9 cellular contexts compared by ENCODE assay signal in the genomic region with DNA sequence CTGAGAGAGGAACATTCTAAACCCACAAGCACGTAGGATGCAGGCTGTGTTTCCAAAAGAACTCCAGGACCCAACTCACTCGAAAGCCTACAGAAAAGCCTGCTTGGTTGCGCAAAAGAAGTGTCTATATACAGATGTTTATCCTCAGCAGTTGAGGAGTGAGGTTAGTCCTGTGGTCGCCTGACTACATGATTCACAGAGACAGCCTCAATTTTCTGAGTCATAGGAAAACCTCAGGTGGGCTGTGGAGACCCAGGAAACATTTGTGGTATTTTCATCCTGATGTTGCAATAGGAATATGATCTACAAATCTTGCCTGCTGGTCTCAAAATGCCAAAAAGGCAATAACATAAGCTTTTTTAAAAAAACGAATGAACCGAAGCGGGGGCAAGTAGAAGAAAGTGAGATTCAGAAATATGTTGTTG.
DNase-seq lines count a peak whose midpoint lies in the region; ATAC-seq and TF ChIP-seq lines count a peak whose summit lies in the region.
"Had no signal": no experiment of that assay in that cellular context is flagged by ENCODE, and none has a peak within 500 bp of the region (broad histone marks: within the 10 kb centered on the region; RNA-seq: fewer than 3 reads in every experiment).

No MANE protein-coding gene starts in this region.

- peaks cover 19% of the 10 kb centered on the region for H3K4me1 Mint-ChIP-seq in activated naive CD8-positive, alpha-beta T cell treated with anti-CD3 and anti-CD28 coated beads for 36 hours
- H3K4me1 Mint-ChIP-seq in osteocyte (ENCODE audit: unreplicated experiment), result peaks cover 30% of the 10 kb centered on the region

- no peaks in the 10 kb centered on the region for H3K9me3 ChIP-seq in esophagus muscularis mucosa

- no peak for TF ChIP-seq EP300 in esophagus muscularis mucosa (IDR thresholded peaks at IDR 0.05)

- peak overlapping the region; percentile 6 for H3K27ac Mint-ChIP-seq in activated naive CD8-positive, alpha-beta T cell treated with anti-CD3 and anti-CD28 coated beads for 36 hours
- peak overlapping the region; percentile 35 for H3K27ac Mint-ChIP-seq in osteocyte (ENCODE audit: unreplicated experiment)
- H3K27ac Mint-ChIP-seq: IgD-negative memory B cell had no signal

- no peak for TF ChIP-seq POLR2A in esophagus muscularis mucosa (IDR thresholded peaks at IDR 0.05; ENCODE audit: low read depth)

- DNase-seq in activated naive CD8-positive, alpha-beta T cell treated with anti-CD3 and anti-CD28 coated beads for 36 hours, result peak; percentile 61
- DNase-seq in osteocyte (ENCODE audit: extremely low spot score, unreplicated experiment) (no peak), GM20000 (ENCODE audit: low spot score) (no peak), mesenteric fat pad (ENCODE audit: low spot score) (no peak), esophagus muscularis mucosa (ENCODE audit: extremely low spot score) (no peak)

- no peak overlapping the region for H3K4me3 ChIP-seq in esophagus muscularis mucosa

- peaks cover 7% of the 10 kb centered on the region for H3K9me3 Mint-ChIP-seq in activated naive CD8-positive, alpha-beta T cell treated with anti-CD3 and anti-CD28 coated beads for 36 hours
- H3K9me3 Mint-ChIP-seq in osteocyte (ENCODE audit: unreplicated experiment), result no peaks in the 10 kb centered on the region
- H3K9me3 Mint-ChIP-seq: IgD-negative memory B cell had no signal

- ATAC-seq in GM18519 (IDR thresholded peaks at IDR 0.05; ENCODE audit: low FRiP score, unreplicated experiment), result peak; percentile 36
- ATAC-seq in HG03469 (IDR thresholded peaks at IDR 0.05; ENCODE audit: unreplicated experiment), result peak; percentile 40
- ATAC-seq in GM19035 (IDR thresholded peaks at IDR 0.05; ENCODE audit: unreplicated experiment), result no peak

- no peaks in the 10 kb centered on the region for H3K36me3 Mint-ChIP-seq in activated naive CD8-positive, alpha-beta T cell treated with anti-CD3 and anti-CD28 coated beads for 36 hours
- H3K36me3 Mint-ChIP-seq in osteocyte (ENCODE audit: unreplicated experiment), result no peaks in the 10 kb centered on the region

- peaks cover 0 to 15% (median 6%) of the 10 kb centered on the region in 4 donors for H3K4me1 ChIP-seq in esophagus muscularis mucosa

- H3K27ac ChIP-seq in esophagus muscularis mucosa (replicated peaks in 1 of 4), result no peak overlapping the region

- TF ChIP-seq CTCF in osteocyte (IDR thresholded peaks at IDR 0.05), result no peak
- TF ChIP-seq CTCF in GM20000 (IDR thresholded peaks at IDR 0.05; ENCODE audit: extremely low read depth, missing control alignments), result no peak
- TF ChIP-seq CTCF in esophagus muscularis mucosa (IDR thresholded peaks at IDR 0.05), result no peak

- intact Hi-C loops in esophagus muscularis mucosa (cut with DNase I), result no loop called here

- WGBS in esophagus muscularis mucosa, result 74% methylated on average over 7 of the region's 7 CpGs

- peak overlapping the region; percentile 23 for H3K4me3 Mint-ChIP-seq in activated naive CD8-positive, alpha-beta T cell treated with anti-CD3 and anti-CD28 coated beads for 36 hours
- H3K4me3 Mint-ChIP-seq in osteocyte (ENCODE audit: unreplicated experiment), result no peak overlapping the region

- H3K27me3 ChIP-seq in esophagus muscularis mucosa, result no peaks in the 10 kb centered on the region

- H3K27me3 Mint-ChIP-seq in activated naive CD8-positive, alpha-beta T cell treated with anti-CD3 and anti-CD28 coated beads for 36 hours, result peaks cover 56% of the 10 kb centered on the region
- H3K27me3 Mint-ChIP-seq in osteocyte (ENCODE audit: unreplicated experiment), result no peaks in the 10 kb centered on the region
- H3K27me3 Mint-ChIP-seq: IgD-negative memory B cell had no signal

- H3K36me3 ChIP-seq in esophagus muscularis mucosa, result no peaks in the 10 kb centered on the region
